Comparison of ENCODE assay signal across 1 cellular context in the genomic region with DNA sequence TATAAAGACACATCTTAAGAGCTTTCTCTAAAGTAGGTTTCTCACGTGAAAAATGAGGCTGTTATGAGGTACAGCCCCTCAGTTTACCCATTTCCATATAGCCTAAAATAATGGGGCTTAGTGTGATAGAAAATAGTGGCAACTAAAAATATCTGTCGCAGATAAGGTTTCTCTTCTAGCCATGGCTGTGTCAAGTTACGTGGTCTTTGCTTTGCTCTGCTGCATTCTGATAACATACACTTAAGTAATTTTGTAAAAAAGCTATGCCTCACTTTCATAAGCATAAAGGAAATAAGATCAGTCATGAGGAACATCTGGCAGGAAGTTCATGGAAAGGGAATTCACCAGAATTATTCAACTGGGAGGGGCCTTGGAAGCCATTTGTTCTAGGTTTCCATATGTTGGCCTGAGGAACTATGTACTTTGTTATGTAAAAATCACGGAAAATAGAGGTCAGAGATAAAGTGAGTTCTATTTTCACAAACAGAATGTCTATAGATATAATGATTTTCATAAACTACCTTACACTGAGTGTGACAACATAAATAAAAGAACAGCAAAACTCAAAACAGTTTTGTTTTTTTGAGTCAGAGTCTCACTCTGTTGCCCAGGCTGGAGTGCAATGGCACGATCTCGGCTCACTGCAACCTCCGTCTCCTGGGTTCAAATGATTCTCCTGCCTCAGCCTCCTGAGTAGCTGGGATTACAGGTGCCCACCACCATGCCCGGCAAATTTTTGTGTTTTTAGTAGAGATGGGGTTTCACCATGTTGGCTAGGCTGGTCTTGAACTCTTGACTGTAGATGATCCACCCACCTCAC.
TF ChIP-seq lines count a peak whose summit lies in the region.

No MANE protein-coding gene starts in this region.

TF ChIP-seq in GM23338, 12 proteins besides CTCF, POLR2A, EP300 and RAD21 (continued from another document):
- TF ChIP-seq ZNF462 (CRISPR knock-in tag; IDR thresholded peaks at IDR 0.05), result no peak
- no peak for TF ChIP-seq EZH2 (IDR thresholded peaks at IDR 0.05; ENCODE audit: low read depth, unreplicated experiment)
- TF ChIP-seq POLR2AphosphoS5 (IDR thresholded peaks at IDR 0.05; ENCODE audit: low read depth), result no peak
- TF ChIP-seq CREB1 (CRISPR knock-in tag; IDR thresholded peaks at IDR 0.05; ENCODE audit: low read depth), result no peak
- TF ChIP-seq, protein P1, sequence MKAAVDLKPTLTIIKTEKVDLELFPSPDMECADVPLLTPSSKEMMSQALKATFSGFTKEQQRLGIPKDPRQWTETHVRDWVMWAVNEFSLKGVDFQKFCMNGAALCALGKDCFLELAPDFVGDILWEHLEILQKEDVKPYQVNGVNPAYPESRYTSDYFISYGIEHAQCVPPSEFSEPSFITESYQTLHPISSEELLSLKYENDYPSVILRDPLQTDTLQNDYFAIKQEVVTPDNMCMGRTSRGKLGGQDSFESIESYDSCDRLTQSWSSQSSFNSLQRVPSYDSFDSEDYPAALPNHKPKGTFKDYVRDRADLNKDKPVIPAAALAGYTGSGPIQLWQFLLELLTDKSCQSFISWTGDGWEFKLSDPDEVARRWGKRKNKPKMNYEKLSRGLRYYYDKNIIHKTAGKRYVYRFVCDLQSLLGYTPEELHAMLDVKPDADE (IDR thresholded peaks at IDR 0.05), result no peak
- TF ChIP-seq, protein P2, sequence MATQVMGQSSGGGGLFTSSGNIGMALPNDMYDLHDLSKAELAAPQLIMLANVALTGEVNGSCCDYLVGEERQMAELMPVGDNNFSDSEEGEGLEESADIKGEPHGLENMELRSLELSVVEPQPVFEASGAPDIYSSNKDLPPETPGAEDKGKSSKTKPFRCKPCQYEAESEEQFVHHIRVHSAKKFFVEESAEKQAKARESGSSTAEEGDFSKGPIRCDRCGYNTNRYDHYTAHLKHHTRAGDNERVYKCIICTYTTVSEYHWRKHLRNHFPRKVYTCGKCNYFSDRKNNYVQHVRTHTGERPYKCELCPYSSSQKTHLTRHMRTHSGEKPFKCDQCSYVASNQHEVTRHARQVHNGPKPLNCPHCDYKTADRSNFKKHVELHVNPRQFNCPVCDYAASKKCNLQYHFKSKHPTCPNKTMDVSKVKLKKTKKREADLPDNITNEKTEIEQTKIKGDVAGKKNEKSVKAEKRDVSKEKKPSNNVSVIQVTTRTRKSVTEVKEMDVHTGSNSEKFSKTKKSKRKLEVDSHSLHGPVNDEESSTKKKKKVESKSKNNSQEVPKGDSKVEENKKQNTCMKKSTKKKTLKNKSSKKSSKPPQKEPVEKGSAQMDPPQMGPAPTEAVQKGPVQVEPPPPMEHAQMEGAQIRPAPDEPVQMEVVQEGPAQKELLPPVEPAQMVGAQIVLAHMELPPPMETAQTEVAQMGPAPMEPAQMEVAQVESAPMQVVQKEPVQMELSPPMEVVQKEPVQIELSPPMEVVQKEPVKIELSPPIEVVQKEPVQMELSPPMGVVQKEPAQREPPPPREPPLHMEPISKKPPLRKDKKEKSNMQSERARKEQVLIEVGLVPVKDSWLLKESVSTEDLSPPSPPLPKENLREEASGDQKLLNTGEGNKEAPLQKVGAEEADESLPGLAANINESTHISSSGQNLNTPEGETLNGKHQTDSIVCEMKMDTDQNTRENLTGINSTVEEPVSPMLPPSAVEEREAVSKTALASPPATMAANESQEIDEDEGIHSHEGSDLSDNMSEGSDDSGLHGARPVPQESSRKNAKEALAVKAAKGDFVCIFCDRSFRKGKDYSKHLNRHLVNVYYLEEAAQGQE (IDR thresholded peaks at IDR 0.05; ENCODE audit: unreplicated experiment), result no peak
- TF ChIP-seq ZNF114 (CRISPR knock-in tag; IDR thresholded peaks at IDR 0.05), result no peak
- no peak for TF ChIP-seq JUNB (IDR thresholded peaks at IDR 0.05; ENCODE audit: unreplicated experiment)
